In the genomic region with DNA sequence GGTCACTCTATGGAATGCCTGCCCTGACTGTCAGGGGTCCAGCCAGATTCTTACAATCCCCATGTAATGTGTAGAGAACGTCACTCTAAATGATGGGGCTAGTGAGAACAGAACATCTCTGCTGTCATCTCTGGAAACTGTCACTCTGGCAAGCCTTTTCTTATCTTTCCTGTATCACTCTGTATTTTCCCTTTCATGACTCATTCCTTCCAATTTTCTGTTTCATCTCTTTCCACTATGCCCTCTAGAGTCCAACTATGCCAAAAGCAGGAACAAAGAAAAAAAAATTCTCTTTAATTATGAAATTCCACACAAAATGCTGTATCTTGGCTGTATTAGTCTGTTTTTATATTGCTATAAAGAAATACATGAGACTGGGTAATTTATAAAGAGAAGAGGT, we compare ENCODE assay signal across 19 cellular contexts.
DNase-seq lines count a peak whose midpoint lies in the region; TF ChIP-seq lines count a peak whose summit lies in the region.
"Had no signal": no experiment of that assay in that cellular context is flagged by ENCODE, and none has a peak within 500 bp of the region (broad histone marks: within the 10 kb centered on the region; RNA-seq: fewer than 3 reads in every experiment).

No MANE protein-coding gene starts in this region.

- H3K27ac Mint-ChIP-seq in activated naive CD4-positive, alpha-beta T cell treated with anti-CD3 and anti-CD28 coated beads, Interleukin-2, amount 10 ng/mL, durations not matched to agents 7 days and 5 days = no peak overlapping the region
- H3K27ac Mint-ChIP-seq in progenitor cell of endocrine pancreas = no peak overlapping the region
- H3K27ac Mint-ChIP-seq: activated CD4-positive, alpha-beta T cell treated with anti-CD3 and anti-CD28 coated beads, Interleukin-2, amount 10 ng/mL, durations not matched to agents 7 days and 5 days; naive thymus-derived CD4-positive, alpha-beta T cell had no signal

- no peak for TF ChIP-seq CTCF in HEK293 (tag by site-specific recombination; IDR thresholded peaks at IDR 0.05)
- no peak for TF ChIP-seq CTCF in progenitor cell of endocrine pancreas (IDR thresholded peaks at IDR 0.05; ENCODE audit: unreplicated experiment)

- DNase-seq in ACHN (peak; percentile 9), SK-N-DZ (ENCODE audit: low spot score) (peak; percentile 83), inferior parietal cortex (ENCODE audit: extremely low spot score) (peak; percentile 8), progenitor cell of endocrine pancreas (ENCODE audit: low spot score, unreplicated experiment) (no peak), GOT3 (lab: John Stamatoyannopoulos, UW) (no peak), HuH-7 (ENCODE audit: low spot score) (no peak)
- DNase-seq in activated naive CD4-positive, alpha-beta T cell treated with anti-CD3 and anti-CD28 coated beads, Interleukin-2, amount 10 ng/mL, durations not matched to agents 7 days and 5 days = no peak
- DNase-seq: activated CD4-positive, alpha-beta T cell treated with anti-CD3 and anti-CD28 coated beads, Interleukin-2, amount 10 ng/mL, durations not matched to agents 7 days and 5 days; activated T-cell treated with anti-CD3 and anti-CD28 coated beads, Interleukin-2, amount 50 U/mL, for 1 hour; adrenal gland; heart left ventricle; left ventricle myocardium superior; naive thymus-derived CD4-positive, alpha-beta T cell; NCI-H510A treated with DMSO at 0.1 percent for 48 hours; T-helper 2 cell had no signal

- no peak overlapping the region for H3K4me3 ChIP-seq in HEK293 (ENCODE audit: low read depth, low read length)
- H3K4me3 ChIP-seq: adrenal gland, BLaER1, coronary artery, heart left ventricle, thoracic aorta had no signal

- H3K9me3 ChIP-seq in HEK293 (ENCODE audit: control insufficient read depth, insufficient read depth, low read depth, low read length) = no peaks in the 10 kb centered on the region
- H3K9me3 ChIP-seq: adrenal gland, BLaER1, heart left ventricle, thoracic aorta had no signal

- H3K4me1 ChIP-seq in HEK293 (ENCODE audit: control insufficient read depth, insufficient read depth, low read length) = no peaks in the 10 kb centered on the region
- H3K4me1 ChIP-seq: adrenal gland, BLaER1, heart left ventricle had no signal

- H3K27ac ChIP-seq in HEK293 (ENCODE audit: extremely low read depth, low read depth, low read length) = no peak overlapping the region
- H3K27ac ChIP-seq: adrenal gland, BLaER1, coronary artery, heart left ventricle, thoracic aorta had no signal

- H3K36me3 Mint-ChIP-seq in activated naive CD4-positive, alpha-beta T cell treated with anti-CD3 and anti-CD28 coated beads, Interleukin-2, amount 10 ng/mL, durations not matched to agents 7 days and 5 days = no peaks in the 10 kb centered on the region
- no peaks in the 10 kb centered on the region for H3K36me3 Mint-ChIP-seq in progenitor cell of endocrine pancreas (ENCODE audit: insufficient read depth)
- H3K36me3 Mint-ChIP-seq: naive thymus-derived CD4-positive, alpha-beta T cell had no signal

- H3K9me3 Mint-ChIP-seq in activated naive CD4-positive, alpha-beta T cell treated with anti-CD3 and anti-CD28 coated beads, Interleukin-2, amount 10 ng/mL, durations not matched to agents 7 days and 5 days = no peaks in the 10 kb centered on the region
- peaks cover 2% of the 10 kb centered on the region for H3K9me3 Mint-ChIP-seq in progenitor cell of endocrine pancreas (ENCODE audit: low read depth)
- H3K9me3 Mint-ChIP-seq: activated CD4-positive, alpha-beta T cell treated with anti-CD3 and anti-CD28 coated beads, Interleukin-2, amount 10 ng/mL, durations not matched to agents 7 days and 5 days had no signal

- no peaks in the 10 kb centered on the region for H3K4me1 Mint-ChIP-seq in activated naive CD4-positive, alpha-beta T cell treated with anti-CD3 and anti-CD28 coated beads, Interleukin-2, amount 10 ng/mL, durations not matched to agents 7 days and 5 days
- no peaks in the 10 kb centered on the region for H3K4me1 Mint-ChIP-seq in progenitor cell of endocrine pancreas (ENCODE audit: low read depth)
- H3K4me1 Mint-ChIP-seq: activated CD4-positive, alpha-beta T cell treated with anti-CD3 and anti-CD28 coated beads, Interleukin-2, amount 10 ng/mL, durations not matched to agents 7 days and 5 days; naive thymus-derived CD4-positive, alpha-beta T cell had no signal

- no peak overlapping the region for H3K4me3 Mint-ChIP-seq in activated naive CD4-positive, alpha-beta T cell treated with anti-CD3 and anti-CD28 coated beads, Interleukin-2, amount 10 ng/mL, durations not matched to agents 7 days and 5 days
- H3K4me3 Mint-ChIP-seq in progenitor cell of endocrine pancreas (ENCODE audit: low read depth) = no peak overlapping the region
- H3K4me3 Mint-ChIP-seq: activated CD4-positive, alpha-beta T cell treated with anti-CD3 and anti-CD28 coated beads, Interleukin-2, amount 10 ng/mL, durations not matched to agents 7 days and 5 days; naive thymus-derived CD4-positive, alpha-beta T cell had no signal

- POLR2A ChIA-PET in HEK293 (lab: Yijun Ruan, JAX) = no interaction called here

- no peaks in the 10 kb centered on the region for H3K36me3 ChIP-seq in HEK293 (ENCODE audit: control insufficient read depth in 2 of 2, insufficient read depth in 1 of 2, low read length in 2 of 2)
- H3K36me3 ChIP-seq: adrenal gland, BLaER1, heart left ventricle, thoracic aorta had no signal

- in situ Hi-C loops in ACHN (cut with HindIII; ENCODE audit: low pct_ligation_motif_present, low pct_unique_long_range_greater_than_20kb, low sequenced_read_pairs) = no loop called here

- no peaks in the 10 kb centered on the region for H3K27me3 Mint-ChIP-seq in activated naive CD4-positive, alpha-beta T cell treated with anti-CD3 and anti-CD28 coated beads, Interleukin-2, amount 10 ng/mL, durations not matched to agents 7 days and 5 days
- no peaks in the 10 kb centered on the region for H3K27me3 Mint-ChIP-seq in progenitor cell of endocrine pancreas
- H3K27me3 Mint-ChIP-seq: activated CD4-positive, alpha-beta T cell treated with anti-CD3 and anti-CD28 coated beads, Interleukin-2, amount 10 ng/mL, durations not matched to agents 7 days and 5 days; naive thymus-derived CD4-positive, alpha-beta T cell had no signal

- CTCF ChIA-PET in HEK293 (lab: Yijun Ruan, JAX) = interaction anchor here (0.7 kb wide), 1 partner anchor 1228 kb away, joined by 3 read pairs; no protein-coding TSS in a partner anchor
- CTCF ChIA-PET in activated naive CD4-positive, alpha-beta T cell treated with anti-CD3 and anti-CD28 coated beads, Interleukin-2, amount 10 ng/mL, durations not matched to agents 7 days and 5 days (lab: Charles Lee) = no interaction called here

TF ChIP-seq in HEK293, 187 proteins besides CTCF, POLR2A, EP300 and RAD21:
- TF ChIP-seq PRDM1 (tag by site-specific recombination; IDR thresholded peaks at IDR 0.05) = peak; percentile 13; the same call in 1 of the 2 replicates
- TF ChIP-seq ZNF560 (tag by site-specific recombination; IDR thresholded peaks at IDR 0.05; ENCODE audit: borderline replicate concordance) = no peak

Comparison
In these comparisons a context has a peak if more than half of its experiments do, and no peak if none do; other contexts are left out.
1. DNase-seq: peak in ACHN (single experiment), SK-N-DZ (single experiment) and inferior parietal cortex (single experiment); none in activated naive CD4-positive, alpha-beta T cell treated with anti-CD3 and anti-CD28 coated beads, Interleukin-2, amount 10 ng/mL, durations not matched to agents 7 days and 5 days (single experiment), progenitor cell of endocrine pancreas (single experiment), GOT3 (single experiment) and HuH-7 (single experiment).